Comparison of ENCODE assay signal across 8 cellular contexts in the genomic region with DNA sequence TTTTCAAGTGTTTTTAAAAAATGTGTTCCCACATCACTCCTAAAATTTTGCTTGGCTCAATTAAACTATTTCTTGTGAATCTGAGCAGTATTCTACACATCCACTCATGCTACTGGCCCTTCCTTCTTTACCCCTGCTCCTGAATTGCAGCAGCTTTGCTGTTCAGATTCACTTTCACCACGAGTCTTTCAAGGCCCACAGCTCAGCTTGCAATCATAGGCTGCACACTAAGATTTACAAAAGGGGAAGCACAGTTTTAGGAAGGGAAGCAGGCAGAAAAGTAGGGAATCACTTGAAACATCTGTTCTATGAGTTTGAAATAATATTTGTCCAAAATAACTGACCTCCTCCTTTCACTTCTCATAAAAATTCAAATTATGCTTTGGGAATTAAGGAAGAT.
DNase-seq lines count a peak whose midpoint lies in the region; ATAC-seq and TF ChIP-seq lines count a peak whose summit lies in the region.
"Had no signal": no experiment of that assay in that cellular context is flagged by ENCODE, and none has a peak within 500 bp of the region (broad histone marks: within the 10 kb centered on the region; RNA-seq: fewer than 3 reads in every experiment).

No MANE protein-coding gene starts in this region.

- H3K27ac Mint-ChIP-seq in dendritic cell treated with granulocyte-macrophage colony-stimulating factor and Interleukin-4, amounts not matched to agents 40 ng/mL and 50 ng/mL, for 4 days, result peak overlapping the region; percentile 89
- peak overlapping the region; percentile 73 for H3K27ac Mint-ChIP-seq in stimulated activated effector memory CD8-positive, alpha-beta T cell treated with anti-CD3 and anti-CD28 coated beads, Interleukin-12 subunit alpha, Interleukin-12 subunit beta, amount 100 ng/mL, for 72 hours

- no peaks in the 10 kb centered on the region for H3K9me3 Mint-ChIP-seq in dendritic cell treated with granulocyte-macrophage colony-stimulating factor and Interleukin-4, amounts not matched to agents 40 ng/mL and 50 ng/mL, for 4 days
- H3K9me3 Mint-ChIP-seq in stimulated activated effector memory CD8-positive, alpha-beta T cell treated with anti-CD3 and anti-CD28 coated beads, Interleukin-12 subunit alpha, Interleukin-12 subunit beta, amount 100 ng/mL, for 72 hours, result no peaks in the 10 kb centered on the region

- peaks cover 63% of the 10 kb centered on the region for H3K36me3 Mint-ChIP-seq in dendritic cell treated with granulocyte-macrophage colony-stimulating factor and Interleukin-4, amounts not matched to agents 40 ng/mL and 50 ng/mL, for 4 days (ENCODE audit: low read depth)
- H3K36me3 Mint-ChIP-seq in stimulated activated effector memory CD8-positive, alpha-beta T cell treated with anti-CD3 and anti-CD28 coated beads, Interleukin-12 subunit alpha, Interleukin-12 subunit beta, amount 100 ng/mL, for 72 hours, result peaks cover 93% of the 10 kb centered on the region

- peak; percentile 54 to 72 for DNase-seq in Kasumi-1 (lab: John Stamatoyannopoulos, UW)
- DNase-seq in stimulated activated effector memory CD8-positive, alpha-beta T cell treated with anti-CD3 and anti-CD28 coated beads, Interleukin-12 subunit alpha, Interleukin-12 subunit beta, amount 100 ng/mL, for 72 hours (ENCODE audit: low spot score in 2 of 2), result no peak
- DNase-seq in C1 segment of cervical spinal cord (lab: John Stamatoyannopoulos, UW), result no peak
- no peak for DNase-seq in left lobe of liver (ENCODE audit: low spot score)
- no peak for DNase-seq in RWPE1 (ENCODE audit: low spot score)
- DNase-seq: activated CD4-positive, CD25-positive, alpha-beta regulatory T cell had no signal

- H3K4me1 Mint-ChIP-seq in dendritic cell treated with granulocyte-macrophage colony-stimulating factor and Interleukin-4, amounts not matched to agents 40 ng/mL and 50 ng/mL, for 4 days (ENCODE audit: low read depth), result peaks cover 49% of the 10 kb centered on the region
- peaks cover 24% of the 10 kb centered on the region for H3K4me1 Mint-ChIP-seq in stimulated activated effector memory CD8-positive, alpha-beta T cell treated with anti-CD3 and anti-CD28 coated beads, Interleukin-12 subunit alpha, Interleukin-12 subunit beta, amount 100 ng/mL, for 72 hours

- no peaks in the 10 kb centered on the region for H3K27me3 Mint-ChIP-seq in dendritic cell treated with granulocyte-macrophage colony-stimulating factor and Interleukin-4, amounts not matched to agents 40 ng/mL and 50 ng/mL, for 4 days

- no peak overlapping the region for H3K27ac ChIP-seq in RWPE1

- ATAC-seq in GM19351 (IDR thresholded peaks at IDR 0.05; ENCODE audit: unreplicated experiment) (peak; percentile 48), left lobe of liver (no peak)
- ATAC-seq in stimulated activated effector memory CD8-positive, alpha-beta T cell treated with anti-CD3 and anti-CD28 coated beads, Interleukin-12 subunit alpha, Interleukin-12 subunit beta, amount 100 ng/mL, for 72 hours, result no peak

- POLR2A ChIA-PET in RWPE1 (lab: Yijun Ruan, JAX; ENCODE audit: low non-redundant PET), result no interaction called here

- no peak overlapping the region for H3K4me3 Mint-ChIP-seq in dendritic cell treated with granulocyte-macrophage colony-stimulating factor and Interleukin-4, amounts not matched to agents 40 ng/mL and 50 ng/mL, for 4 days
- H3K4me3 Mint-ChIP-seq in stimulated activated effector memory CD8-positive, alpha-beta T cell treated with anti-CD3 and anti-CD28 coated beads, Interleukin-12 subunit alpha, Interleukin-12 subunit beta, amount 100 ng/mL, for 72 hours, result no peak overlapping the region

- TF ChIP-seq CTCF in RWPE1 (conservative IDR thresholded peaks at IDR 0.05; ENCODE audit: low read depth), result no peak

- CTCF ChIA-PET in RWPE1 (lab: Yijun Ruan, JAX), result no interaction called here

- intact Hi-C loops in dendritic cell treated with granulocyte-macrophage colony-stimulating factor and Interleukin-4, amounts not matched to agents 40 ng/mL and 50 ng/mL, for 4 days (cut with micrococcal nuclease), result loop anchor here (5.0 kb wide), 1 partner anchor 147 kb away; a partner anchor contains a TSS

Comparison
In these comparisons a context has a peak if more than half of its experiments do, and no peak if none do; other contexts are left out.
1. DNase-seq: peak in Kasumi-1 (2 of 2); none in stimulated activated effector memory CD8-positive, alpha-beta T cell treated with anti-CD3 and anti-CD28 coated beads, Interleukin-12 subunit alpha, Interleukin-12 subunit beta, amount 100 ng/mL, for 72 hours (0 of 2), C1 segment of cervical spinal cord (0 of 14), left lobe of liver (single experiment) and RWPE1 (single experiment).